In genomic region chr1:200729863-200730262, GRCh38 we compare ENCODE assay signal across 1 cellular context.
TF ChIP-seq lines count a peak whose summit lies in the region.

No MANE protein-coding gene starts in this region.

TF ChIP-seq in HCT116, 20 proteins besides CTCF, POLR2A, EP300 and RAD21 (continued from another document):
- TF ChIP-seq REST (IDR thresholded peaks at IDR 0.05; ENCODE audit: low read depth): no peak
TF ChIP-seq in HCT116: peak in this region for 0.
